ENCODE assay signal across 12 cellular contexts in genomic region chr21:26965091-26965566, GRCh38. TPM values are rescaled to one million over a fixed set of nuclear protein-coding genes. Genes with fewer than 3 reads are reported as not detected.
DNase-seq lines count a peak whose midpoint lies in the region; ATAC-seq and TF ChIP-seq lines count a peak whose summit lies in the region.
"Had no signal": no experiment of that assay in that cellular context is flagged by ENCODE, and none has a peak within 500 bp of the region (broad histone marks: within the 10 kb centered on the region; RNA-seq: fewer than 3 reads in every experiment).

No MANE protein-coding gene starts in this region.

- TF ChIP-seq CTCF in choroid plexus epithelial cell (conservative IDR thresholded peaks at IDR 0.05; ENCODE audit: low read depth, low read length): no peak
- no peak for TF ChIP-seq CTCF in lower leg skin (IDR thresholded peaks at IDR 0.05)
- peak in 1 of 6 experiments; percentile 10 for TF ChIP-seq CTCF in adrenal gland (IDR thresholded peaks at IDR 0.05)

- H3K27ac ChIP-seq in GM23248 (peak overlapping the region; percentile 75), skeletal muscle tissue (ENCODE audit: low read depth, low read length) (peak overlapping the region; percentile 46), adrenal gland (peak overlapping the region in 2 of 5 donors; percentile 34 to 58)

- WGBS in GM23248 (ENCODE audit: low coverage in 1 of 2, low lambda C conversion rate in 2 of 2, missing lambda C conversion rate in 2 of 2), 2 experiments: 13 to 16% methylated on average over 14 to 18 of the region's 18 CpGs
- 44 to 62% methylated on average over 17 to 18 of the region's 18 CpGs for WGBS in lower leg skin, 2 donors
- 36 to 61% (median 47%) methylated on average over 7 to 18 of the region's 18 CpGs for WGBS in adrenal gland, 4 donors

- H3K36me3 ChIP-seq in GM23248 (ENCODE audit: low read depth) (no peaks in the 10 kb centered on the region), skeletal muscle tissue (ENCODE audit: control insufficient read depth in 3 of 3, insufficient read depth in 3 of 3, low read length in 3 of 3) (no peaks in the 10 kb centered on the region), adrenal gland (replicated peaks in 1 of 2) (no peaks in the 10 kb centered on the region)

- H3K4me3 ChIP-seq in GM23248: peak overlapping the region; percentile 81
- H3K4me3 ChIP-seq in choroid plexus epithelial cell (ENCODE audit: low read depth, low read length): peak overlapping the region; percentile 63
- peak overlapping the region; percentile 57 for H3K4me3 ChIP-seq in lower leg skin (ENCODE audit: low read depth, poor library complexity, severe bottlenecking)
- H3K4me3 ChIP-seq in skeletal muscle tissue (ENCODE audit: low read length in 3 of 3): peak overlapping the region; percentile 75 to 80 (median 77)
- H3K4me3 ChIP-seq in adrenal gland: peak overlapping the region in 1 of 4 donors; percentile 53

- H3K79me2 ChIP-seq in GM23248 (ENCODE audit: insufficient read depth): no peaks in the 10 kb centered on the region

- peak overlapping the region; percentile 90 for H3K4me2 ChIP-seq in GM23248 (ENCODE audit: unreplicated experiment)

- no peak for ATAC-seq in HG03571 (IDR thresholded peaks at IDR 0.05; ENCODE audit: unreplicated experiment)
- ATAC-seq: effector memory CD8-positive, alpha-beta T cell had no signal

- peaks cover 36% of the 10 kb centered on the region for H3F3A ChIP-seq in GM23248 (ENCODE audit: insufficient read depth)

- H3K9me3 ChIP-seq in GM23248 (ENCODE audit: low read depth) (no peaks in the 10 kb centered on the region), skeletal muscle tissue (ENCODE audit: control insufficient read depth in 3 of 3, low read length in 3 of 3) (no peaks in the 10 kb centered on the region), adrenal gland (replicated peaks in 1 of 3) (no peaks in the 10 kb centered on the region)

- no peaks in the 10 kb centered on the region for H4K20me1 ChIP-seq in GM23248 (ENCODE audit: insufficient read depth)

- intact Hi-C loops in lower leg skin (cut with DNase I; ENCODE audit: low total_unique reads): no loop called here
- intact Hi-C loops in adrenal gland (cut with DNase I): no loop called here

- H3K27me3 ChIP-seq in GM23248 (replicated peaks; ENCODE audit: insufficient read depth) (no peaks in the 10 kb centered on the region), skeletal muscle tissue (ENCODE audit: control insufficient read depth in 3 of 3, insufficient read depth in 3 of 3, low read length in 3 of 3) (peaks cover 15 to 34% (median 28%) of the 10 kb centered on the region in 3 donors), adrenal gland (peaks cover 14% of the 10 kb centered on the region)

- peak overlapping the region; percentile 85 for H3K9ac ChIP-seq in GM23248
- H3K9ac ChIP-seq in skeletal muscle tissue (ENCODE audit: low read depth in 1 of 3, low read length in 3 of 3): peak overlapping the region in 1 of 3 donors; percentile 78

- H3K4me1 ChIP-seq in GM23248 (ENCODE audit: insufficient read depth): peaks cover 41% of the 10 kb centered on the region
- peaks cover 18 to 22% (median 21%) of the 10 kb centered on the region in 3 donors for H3K4me1 ChIP-seq in skeletal muscle tissue (ENCODE audit: control insufficient read depth in 3 of 3, insufficient read depth in 3 of 3, low read length in 3 of 3)
- no peaks in the 10 kb centered on the region for H3K4me1 ChIP-seq in adrenal gland (replicated peaks in 1 of 2)

- H3K9me2 ChIP-seq in GM23248 (ENCODE audit: insufficient read depth): no peaks in the 10 kb centered on the region

- in situ Hi-C loops in GM23248 (cut with MboI): no loop called here

- peak; percentile 27 for DNase-seq in GM23248
- no peak for DNase-seq in choroid plexus epithelial cell (ENCODE audit: low read depth)
- peak in 1 of 2 donors; percentile 88 for DNase-seq in lower leg skin (ENCODE audit: low spot score in 2 of 2)
- no peak for DNase-seq in anterior cingulate cortex (lab: John Stamatoyannopoulos, UW)
- no peak for DNase-seq in GM03348 (ENCODE audit: low spot score)
- no peak for DNase-seq in adrenal gland
- DNase-seq: effector memory CD8-positive, alpha-beta T cell; NCI-H1105 treated with DMSO at 0.1 percent for 48 hours; stimulated activated CD4-positive, alpha-beta T cell treated with anti-CD3 and anti-CD28 coated beads, Interleukin-2, amount 100 ng/mL, for 48 hours had no signal

- H2AFZ ChIP-seq in GM23248: peak overlapping the region; percentile 82

- TF ChIP-seq POLR2A in lower leg skin (IDR thresholded peaks at IDR 0.05): no peak
- TF ChIP-seq POLR2A in adrenal gland (IDR thresholded peaks at IDR 0.05): no peak

RNA-seq across cellular contexts. Expression of gene ADAMTS5, which starts 1.8 kb away (rescaled TPM):
- total RNA-seq in GM23248 (2014; rRNA removed; shearing (Covaris generic)): 9.6 and 11.8 TPM in 2 replicates
- polyA plus RNA-seq in GM23248 (2016; fragmentation: Nextera tagmentation; extraction: Ambion mirVana): 6.5 TPM in 2 replicates
- total RNA-seq in lower leg skin: 1 to 10 TPM; 7.8 to 9.3 (median 8.7) TPM
- total RNA-seq in skeletal muscle tissue: 15.7 TPM
- total RNA-seq in adrenal gland: 1 to 10 TPM in 6 of 8 donors, under 1 TPM in 2; 0.66 to 4.3 (median 1.6) TPM
- 1 to 10 TPM in 1 of 3 donors, under 1 TPM in 2; 0.48 to 1.4 (median 0.90) TPM for polyA plus RNA-seq in adrenal gland
- total RNA-seq: activated T-helper 2 cell treated with anti-CD3 and anti-CD28 coated beads, Interferon-gamma antibody, Interleukin-2, Interleukin-4, amounts not matched to agents 10 μg/mL and 5 μg/mL and 100 μg/mL, durations not matched to agents 14 hours and 24 hours and 36 hours had no signal
